ENCODE assay signal across 2 cellular contexts in genomic region chr3:175007316-175007715, GRCh38.
TF ChIP-seq lines count a peak whose summit lies in the region.

No MANE protein-coding gene starts in this region.

TF ChIP-seq in IMR-90, 13 proteins besides CTCF, POLR2A, EP300 and RAD21 (continued from another document):
- TF ChIP-seq ELK1 (IDR thresholded peaks at IDR 0.05; ENCODE audit: borderline replicate concordance, low read depth, low read length) (no peak), CEBPB (IDR thresholded peaks at IDR 0.05; ENCODE audit: low read depth, low read length) (no peak)
TF ChIP-seq in IMR-90: peak in this region for 0.

TF ChIP-seq in WTC11, 78 proteins besides CTCF, POLR2A, EP300 and RAD21 (continued from another document):
- TF ChIP-seq PREB (CRISPR knock-in tag; IDR thresholded peaks at IDR 0.05; ENCODE audit: borderline replicate concordance) (no peak), CBFB (CRISPR knock-in tag; IDR thresholded peaks at IDR 0.05; ENCODE audit: low read depth) (no peak), JAZF1 (CRISPR knock-in tag; IDR thresholded peaks at IDR 0.05) (no peak), E2F5 (CRISPR knock-in tag; IDR thresholded peaks at IDR 0.05) (no peak), AR (CRISPR knock-in tag; IDR thresholded peaks at IDR 0.05) (no peak)
TF ChIP-seq in WTC11: peak in this region for 0.
